Comparison of ENCODE assay signal across 23 cellular contexts in the genomic region with DNA sequence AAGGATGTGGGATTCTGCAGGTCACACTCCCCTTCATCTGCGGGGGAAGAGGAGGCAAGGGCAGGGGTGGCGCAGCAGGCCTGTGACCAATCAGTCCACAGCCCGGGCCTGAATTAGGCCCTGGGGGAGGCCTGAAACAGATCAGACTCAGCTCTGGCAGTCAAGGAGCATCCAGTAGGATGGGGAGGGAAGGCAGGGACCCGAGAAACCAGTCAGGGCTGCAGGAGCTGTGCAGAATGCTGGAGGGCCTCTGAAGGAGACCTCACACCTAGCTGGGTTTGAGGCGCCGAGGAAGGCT. TPM values are rescaled to one million over a fixed set of nuclear protein-coding genes. Genes with fewer than 3 reads are reported as not detected.
DNase-seq lines count a peak whose midpoint lies in the region; ATAC-seq and TF ChIP-seq lines count a peak whose summit lies in the region.
"Had no signal": no experiment of that assay in that cellular context is flagged by ENCODE, and none has a peak within 500 bp of the region (broad histone marks: within the 10 kb centered on the region; RNA-seq: fewer than 3 reads in every experiment).

No MANE protein-coding gene starts in this region.

- no peak overlapping the region for H2AFZ ChIP-seq in osteoblast (ENCODE audit: low read length)
- no peak overlapping the region for H2AFZ ChIP-seq in SK-N-SH (ENCODE audit: low read depth)
- H2AFZ ChIP-seq: GM23338 had no signal

- POLR2A ChIA-PET in HEK293 (lab: Yijun Ruan, JAX) (interaction anchor here (0.6 kb wide), 1 partner anchor 618 kb away, joined by 4 read pairs; no protein-coding TSS in a partner anchor), SK-N-SH (lab: Yijun Ruan, JAX) (no interaction called here)

- TF ChIP-seq EP300 in SK-N-SH (IDR thresholded peaks at IDR 0.05; ENCODE audit: borderline replicate concordance in 1 of 2, low read depth in 1 of 2, low read length in 1 of 2) = no peak

- no peaks in the 10 kb centered on the region for H3K27me3 ChIP-seq in endodermal cell (ENCODE audit: control insufficient read depth, insufficient read depth, low read length, poor library complexity, severe bottlenecking)
- H3K27me3 ChIP-seq in right cardiac atrium (ENCODE audit: control insufficient read depth, insufficient read depth) = no peaks in the 10 kb centered on the region
- H3K27me3 ChIP-seq in osteoblast (ENCODE audit: insufficient read depth, low read length) = peaks cover 52% of the 10 kb centered on the region
- peaks cover 19% of the 10 kb centered on the region; the same call in 1 of the 2 replicates for H3K27me3 ChIP-seq in SK-N-SH (ENCODE audit: insufficient read depth)
- H3K27me3 ChIP-seq: SJCRH30 had no signal

- H3K27me3 Mint-ChIP-seq in endodermal cell (ENCODE audit: insufficient read depth) = peaks cover 8% of the 10 kb centered on the region

- H3K4me2 ChIP-seq in osteoblast (ENCODE audit: insufficient read depth, low read length) (no peak overlapping the region), SK-N-SH (no peak overlapping the region)
- H3K4me2 ChIP-seq: GM23338 had no signal

- no peaks in the 10 kb centered on the region for H3K79me2 ChIP-seq in osteoblast (ENCODE audit: insufficient read depth, low read length)
- H3K79me2 ChIP-seq in SK-N-SH (ENCODE audit: insufficient read depth) = no peaks in the 10 kb centered on the region

- no peaks in the 10 kb centered on the region for H3F3A ChIP-seq in SK-N-SH (replicated peaks; ENCODE audit: insufficient read depth)

- no peaks in the 10 kb centered on the region for H3K9me3 Mint-ChIP-seq in endodermal cell
- H3K9me3 Mint-ChIP-seq: CD4-positive, alpha-beta memory T cell; GM23338; IgD-negative memory B cell had no signal

- CTCF ChIA-PET in HEK293 (lab: Yijun Ruan, JAX) = interaction anchor here (0.8 to 8.3 kb wide), 4 partner anchors 8 to 112 kb away, joined by 3 to 145 read pairs (median 37); no protein-coding TSS in a partner anchor
- CTCF ChIA-PET in SK-N-SH (lab: Yijun Ruan, JAX) = interaction anchor here (0.7 to 17.5 kb wide), 5 partner anchors 11 to 113 kb away, joined by 3 to 329 read pairs (median 4); no protein-coding TSS in a partner anchor

- H3K36me3 Mint-ChIP-seq in endodermal cell (ENCODE audit: low read depth) = no peaks in the 10 kb centered on the region
- H3K36me3 Mint-ChIP-seq: CD4-positive, alpha-beta memory T cell; IgD-negative memory B cell had no signal

- intact Hi-C loops in right cardiac atrium (cut with DNase I) = loop anchor here in 3 of 4 donors (5.0 to 10.0 kb wide), 2 partner anchors 110 to 112 kb away; no protein-coding TSS in a partner anchor

- 95 to 96% methylated on average over 4 to 6 of the region's 6 CpGs for WGBS in endodermal cell (ENCODE audit: insufficient coverage in 1 of 2, insufficient read length in 1 of 2), 2 experiments
- WGBS in right cardiac atrium = 73% methylated on average over 6 of the region's 6 CpGs
- 82% methylated on average over 5 of the region's 6 CpGs for WGBS in SK-N-SH (ENCODE audit: low lambda C conversion rate)

- DNase-seq in endodermal cell (peak; percentile 32), right cardiac atrium (peak in 2 of 3 donors; percentile 14 to 41), osteoblast (ENCODE audit: insufficient read length, low spot score, missing footprints) (peak; percentile 43), NCI-H2029 treated with DMSO at 0.1 percent for 48 hours (lab: John Stamatoyannopoulos, UW) (no peak), SK-N-SH (no peak)
- DNase-seq: Caco-2; CD4-positive, alpha-beta memory T cell; DMS153; HCEC 1CT; MV-4-11; NCI-H1105 treated with DMSO at 0.1 percent for 48 hours; NCI-H2081; NCI-H2171; NCI-H345; NCI-H774; NK-92 treated with Interleukin-12 subunit alpha and Interleukin-12 subunit beta, amount 100 ng/mL, for 24 hours; SJCRH30 had no signal

- H3K4me3 ChIP-seq in HEK293 (ENCODE audit: low read depth, low read length) (no peak overlapping the region), endodermal cell (ENCODE audit: low read length) (no peak overlapping the region), right cardiac atrium (ENCODE audit: low read length) (no peak overlapping the region), osteoblast (ENCODE audit: insufficient read depth, low read length) (no peak overlapping the region), SK-N-SH (ENCODE audit: low read depth in 2 of 2, low read length in 1 of 2) (no peak overlapping the region)
- H3K4me3 ChIP-seq: GM23338, SJCRH30 had no signal

- H3K27ac ChIP-seq in HEK293 (ENCODE audit: extremely low read depth, low read depth, low read length) = no peak overlapping the region
- no peak overlapping the region for H3K27ac ChIP-seq in endodermal cell (ENCODE audit: low read depth, low read length)
- no peak overlapping the region for H3K27ac ChIP-seq in right cardiac atrium (ENCODE audit: low read length)
- no peak overlapping the region for H3K27ac ChIP-seq in osteoblast (ENCODE audit: low read depth, low read length)
- H3K27ac ChIP-seq in SK-N-SH (ENCODE audit: low read depth in 2 of 2, low read length in 1 of 2) = no peak overlapping the region
- H3K27ac ChIP-seq: SJCRH30 had no signal

- no peak overlapping the region for H3K4me3 Mint-ChIP-seq in endodermal cell
- H3K4me3 Mint-ChIP-seq: CD4-positive, alpha-beta memory T cell; GM23338; IgD-negative memory B cell had no signal

- no peak for TF ChIP-seq RAD21 in SK-N-SH (IDR thresholded peaks at IDR 0.05; ENCODE audit: low read length)

- peaks cover 6% of the 10 kb centered on the region for H3K4me1 Mint-ChIP-seq in endodermal cell
- H3K4me1 Mint-ChIP-seq: CD4-positive, alpha-beta memory T cell; IgD-negative memory B cell had no signal

- H3K9ac ChIP-seq in endodermal cell (ENCODE audit: extremely low read depth, low read length, poor library complexity, severe bottlenecking) (no peak overlapping the region), SK-N-SH (no peak overlapping the region)

- H3K36me3 ChIP-seq in HEK293 (ENCODE audit: control insufficient read depth in 2 of 2, insufficient read depth in 1 of 2, low read length in 2 of 2) (no peaks in the 10 kb centered on the region), endodermal cell (ENCODE audit: control insufficient read depth, insufficient read depth, low read length) (no peaks in the 10 kb centered on the region), osteoblast (ENCODE audit: insufficient read depth, low read length) (no peaks in the 10 kb centered on the region), SK-N-SH (replicated peaks in 1 of 2; ENCODE audit: control insufficient read depth in 1 of 2, insufficient read depth in 2 of 2, low read length in 1 of 2) (no peaks in the 10 kb centered on the region)

- H3K27ac Mint-ChIP-seq in endodermal cell = no peak overlapping the region
- H3K27ac Mint-ChIP-seq: CD4-positive, alpha-beta memory T cell; GM23338; IgD-negative memory B cell had no signal

- H4K20me1 ChIP-seq in osteoblast (ENCODE audit: insufficient read depth, low read length) (no peaks in the 10 kb centered on the region), SK-N-SH (ENCODE audit: insufficient read depth) (no peaks in the 10 kb centered on the region)

- ATAC-seq in right cardiac atrium = no peak
- ATAC-seq in HG02870 (IDR thresholded peaks at IDR 0.05; ENCODE audit: unreplicated experiment) = no peak
- ATAC-seq: GM23338 had no signal

- no peaks in the 10 kb centered on the region for H3K4me1 ChIP-seq in HEK293 (ENCODE audit: control insufficient read depth, insufficient read depth, low read length)
- no peaks in the 10 kb centered on the region for H3K4me1 ChIP-seq in endodermal cell (ENCODE audit: control insufficient read depth, insufficient read depth, low read length)
- peaks cover 2% of the 10 kb centered on the region for H3K4me1 ChIP-seq in right cardiac atrium (ENCODE audit: control insufficient read depth, insufficient read depth, low read length)
- H3K4me1 ChIP-seq in osteoblast (ENCODE audit: insufficient read depth, low read length) = no peaks in the 10 kb centered on the region
- peaks cover 0 to 20% of the 10 kb centered on the region in 2 experiments; a peak in 1 of 4 replicates for H3K4me1 ChIP-seq in SK-N-SH (ENCODE audit: control insufficient read depth in 1 of 2, insufficient read depth in 2 of 2, low read depth in 1 of 2, low read length in 1 of 2)
- H3K4me1 ChIP-seq: Caco-2, SJCRH30 had no signal

- TF ChIP-seq CTCF in HEK293 (tag by site-specific recombination; IDR thresholded peaks at IDR 0.05) = no peak
- no peak for TF ChIP-seq CTCF in endodermal cell (conservative IDR thresholded peaks at IDR 0.05)
- TF ChIP-seq CTCF in osteoblast (IDR thresholded peaks at IDR 0.05; ENCODE audit: extremely low read depth, low read depth, low read length) = no peak
- no peak for TF ChIP-seq CTCF in SK-N-SH (IDR thresholded peaks at IDR 0.05)

- no peaks in the 10 kb centered on the region for H3K9me2 ChIP-seq in SK-N-SH

- H3K9me3 ChIP-seq in HEK293 (ENCODE audit: control insufficient read depth, insufficient read depth, low read depth, low read length) (no peaks in the 10 kb centered on the region), endodermal cell (ENCODE audit: control insufficient read depth, low read length) (no peaks in the 10 kb centered on the region), right cardiac atrium (ENCODE audit: control insufficient read depth, low read length) (no peaks in the 10 kb centered on the region), osteoblast (ENCODE audit: low read depth, low read length) (no peaks in the 10 kb centered on the region), SK-N-SH (no peaks in the 10 kb centered on the region)
- H3K9me3 ChIP-seq: Caco-2, SJCRH30 had no signal

RNA-seq across cellular contexts. Expression of gene TNNT2, which starts 12.7 kb away (rescaled TPM):
- total RNA-seq in endodermal cell (under 1 TPM; 0.35 to 0.88 TPM), right cardiac atrium (1,000 to 10,000 TPM; 5,203 to 7,292 (median 7,185) TPM), osteoblast (not detected in 2 replicates)
- 3.2 TPM for polyA plus RNA-seq in endodermal cell (2013, experiment 1 of 2)
- polyA plus RNA-seq in endodermal cell (2013, experiment 2 of 2) = 3.6 TPM
- polyA plus RNA-seq in right cardiac atrium (16,707 TPM), SK-N-SH (2012; rRNA removed) (0.33 and 0.57 TPM in 2 replicates)
- polyA plus RNA-seq in SK-N-SH (2012; cell fraction: cytosol; rRNA removed) = 0.33 and 0.38 TPM in 2 replicates
- polyA plus RNA-seq in SK-N-SH (2012; cell fraction: nucleus; rRNA removed) = 0.50 and 0.81 TPM in 2 replicates
- total RNA-seq: CD4-positive, alpha-beta memory T cell; M059J had no signal
- polyA plus RNA-seq: BJ; CD4-positive, alpha-beta memory T cell; IgD-negative memory B cell had no signal

RNA-seq across cellular contexts. Expression of gene LAD1, which starts 34.4 kb away (rescaled TPM):
- total RNA-seq in endodermal cell (10 to 100 TPM; 13.5 to 13.6 TPM), right cardiac atrium (1 to 10 TPM; 1.3 to 4.0 (median 2.4) TPM), osteoblast (not detected in 2 replicates)
- polyA plus RNA-seq in endodermal cell (2013, experiment 1 of 2) = 1.2 TPM
- 0.62 TPM for polyA plus RNA-seq in endodermal cell (2013, experiment 2 of 2)
- polyA plus RNA-seq in right cardiac atrium (5.0 TPM), SK-N-SH (2012; rRNA removed) (0.03 TPM in 1 of 2 replicates, not detected in the other)
- 0.04 and 0.09 TPM in 2 replicates for polyA plus RNA-seq in SK-N-SH (2012; cell fraction: cytosol; rRNA removed)
- polyA plus RNA-seq in SK-N-SH (2012; cell fraction: nucleus; rRNA removed) = 0.05 and 0.19 TPM in 2 replicates
- polyA plus RNA-seq: BJ; CD4-positive, alpha-beta memory T cell; IgD-negative memory B cell had no signal

RNA-seq across cellular contexts. Expression of gene TNNI1, which starts 56.8 kb away (rescaled TPM):
- total RNA-seq in endodermal cell (under 1 TPM in 1 of 2 donors, not detected in 1; 0.66 TPM), right cardiac atrium (100 to 1,000 TPM in 2 of 4 donors, 10 to 100 TPM in 2; 77.9 to 215 (median 100) TPM), osteoblast (not detected in 2 replicates)
- polyA plus RNA-seq in endodermal cell (2013, experiment 1 of 2) = 12.6 TPM
- 7.7 TPM for polyA plus RNA-seq in endodermal cell (2013, experiment 2 of 2)
- polyA plus RNA-seq in right cardiac atrium (81.3 TPM), SK-N-SH (2012; rRNA removed) (0.11 TPM in 1 of 2 replicates, not detected in the other)
- 0.03 and 0.25 TPM in 2 replicates for polyA plus RNA-seq in SK-N-SH (2012; cell fraction: cytosol; rRNA removed)
- polyA plus RNA-seq in SK-N-SH (2012; cell fraction: nucleus; rRNA removed) = 0.15 and 0.17 TPM in 2 replicates
- total RNA-seq: Caco-2; CD4-positive, alpha-beta memory T cell; GM23338; M059J had no signal
- polyA plus RNA-seq: CD4-positive, alpha-beta memory T cell; IgD-negative memory B cell had no signal

Comparison
In these comparisons a context has a peak if more than half of its experiments do, and no peak if none do; other contexts are left out.
1. DNase-seq: peak in endodermal cell (single experiment), right cardiac atrium (2 of 3) and osteoblast (single experiment); none in NCI-H2029 treated with DMSO at 0.1 percent for 48 hours (single experiment) and SK-N-SH (single experiment).
2. RNA of gene TNNT2, which starts 12.7 kb away (total RNA-seq): 5,203 to 7,292 TPM in right cardiac atrium; 0.35 to 0.88 TPM in endodermal cell and not detected in osteoblast; every median in the first group is over 1,000 times any median in the second.
3. RNA of gene TNNI1, which starts 56.8 kb away (total RNA-seq): 77.9 to 215 TPM in right cardiac atrium; 0.66 TPM in endodermal cell and not detected in osteoblast; every median in the first group is over 10 times any median in the second.